ENCODE assay signal across 8 cellular contexts in genomic region chr10:51010977-51011376, GRCh38.
A peak's percentile ranks its signal among the peaks of the same experiment; 100 is the strongest.
DNase-seq lines count a peak whose midpoint lies in the region; ATAC-seq and TF ChIP-seq lines count a peak whose summit lies in the region.

No MANE protein-coding gene starts in this region.

- H3K4me3 ChIP-seq in coronary artery = no peak overlapping the region

- peak; percentile 81 for TF ChIP-seq CTCF in coronary artery (IDR thresholded peaks at IDR 0.05)

- ATAC-seq in GM21723 (IDR thresholded peaks at IDR 0.05; ENCODE audit: unreplicated experiment) = peak; percentile 68
- ATAC-seq in GM18511 (IDR thresholded peaks at IDR 0.05; ENCODE audit: unreplicated experiment) = no peak

- H3K27ac ChIP-seq in coronary artery = no peak overlapping the region

- DNase-seq in NCI-H2081 (lab: John Stamatoyannopoulos, UW) (peak; percentile 25 to 33), NCI-H2081 treated with DMSO at 0.1 percent for 48 hours (lab: John Stamatoyannopoulos, UW) (no peak), NCI-H146 (lab: John Stamatoyannopoulos, UW) (peak; percentile 27), coronary artery (ENCODE audit: low spot score) (no peak), mucosa of gallbladder (ENCODE audit: low spot score) (peak; percentile 13), cerebellum (ENCODE audit: low spot score) (no peak)

Comparison
In these comparisons a context has a peak if more than half of its experiments do, and no peak if none do; other contexts are left out.
1. DNase-seq: peak in NCI-H2081 (2 of 2), NCI-H146 (single experiment) and mucosa of gallbladder (single experiment); none in NCI-H2081 treated with DMSO at 0.1 percent for 48 hours (single experiment), coronary artery (single experiment) and cerebellum (single experiment).